ENCODE assay signal across 26 cellular contexts in the genomic region with DNA sequence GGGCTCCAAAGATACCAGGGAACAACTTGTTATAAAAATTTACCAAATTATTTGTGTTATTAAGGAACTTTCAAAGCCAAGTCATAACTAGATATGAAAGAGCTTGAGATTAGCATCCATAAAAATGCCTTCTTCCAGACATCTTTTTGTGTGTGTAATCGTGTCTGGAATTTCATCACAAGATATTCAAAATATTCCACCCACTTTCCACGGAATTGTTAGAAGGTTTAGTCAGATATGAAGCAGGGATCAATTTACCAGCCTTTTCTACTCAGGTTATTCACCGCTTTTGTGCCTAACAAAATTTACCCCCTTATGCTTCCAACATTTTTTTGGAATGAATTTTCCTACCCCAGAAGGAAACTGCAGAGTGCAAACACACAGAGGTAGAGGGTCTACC.
"Had no signal": no experiment of that assay in that cellular context is flagged by ENCODE, and none has a peak within 500 bp of the region (broad histone marks: within the 10 kb centered on the region; RNA-seq: fewer than 3 reads in every experiment).

No MANE protein-coding gene starts in this region.

- H3K4me1 Mint-ChIP-seq: activated CD4-positive, alpha-beta T cell treated with anti-CD3 and anti-CD28 coated beads for 36 hours; naive thymus-derived CD4-positive, alpha-beta T cell; neural crest cell had no signal

- H3K27me3 Mint-ChIP-seq: activated CD4-positive, alpha-beta T cell treated with anti-CD3 and anti-CD28 coated beads for 36 hours; brain; stimulated activated naive CD8-positive, alpha-beta T cell treated with anti-CD3 and anti-CD28 coated beads, Interleukin-15, Interleukin-2, amounts not matched to agents 100 ng/mL and 50 ng/mL, for 24 hours had no signal

- H3K9me3 ChIP-seq: gastrocnemius medialis, pancreas, prostate gland, right atrium auricular region, thoracic aorta had no signal

- H3K4me1 ChIP-seq: left ventricle myocardium inferior, pancreas, prostate gland, right atrium auricular region had no signal

- H3K27ac ChIP-seq: cardiac muscle cell, coronary artery, dorsolateral prefrontal cortex, gastrocnemius medialis, left ventricle myocardium inferior, pancreas, prostate gland, right atrium auricular region, thoracic aorta had no signal

- FAIRE-seq: islet of Langerhans, pancreas had no signal

- H3K27ac Mint-ChIP-seq: activated CD4-positive, alpha-beta T cell treated with anti-CD3 and anti-CD28 coated beads for 36 hours; activated naive CD4-positive, alpha-beta T cell treated with anti-CD3 and anti-CD28 coated beads, Interleukin-2, amount 50 U/mL, for 72 hours; activated T-cell treated with anti-CD3 and anti-CD28 coated beads, Interleukin-2, amount 50 U/mL, for 72 hours; naive thymus-derived CD4-positive, alpha-beta T cell; stimulated activated naive CD8-positive, alpha-beta T cell treated with anti-CD3 and anti-CD28 coated beads, Interleukin-15, Interleukin-2, amounts not matched to agents 100 ng/mL and 50 ng/mL, for 24 hours had no signal

- DNase-seq: activated CD4-positive, alpha-beta T cell treated with anti-CD3 and anti-CD28 coated beads for 36 hours; activated CD4-positive, CD25-positive, alpha-beta regulatory T cell; activated naive CD4-positive, alpha-beta T cell; activated T-cell treated with anti-CD3 and anti-CD28 coated beads for 4 hours; activated T-cell treated with anti-CD3 and anti-CD28 coated beads, Interleukin-2, amount 50 U/mL, for 72 hours; anterior cingulate cortex; cerebellar nuclear complex; dorsolateral prefrontal cortex; effector memory CD4-positive, alpha-beta T cell; gastrocnemius medialis; glutamatergic neuron; left ventricle myocardium inferior; naive thymus-derived CD4-positive, alpha-beta T cell; nucleus accumbens; pancreas; stimulated activated CD4-positive, alpha-beta T cell treated with anti-CD3 and anti-CD28 coated beads, Interleukin-2, amount 100 ng/mL, for 48 hours had no signal

- H3K36me3 ChIP-seq: cardiac muscle cell, gastrocnemius medialis, left ventricle myocardium inferior, pancreas, prostate gland, right atrium auricular region, thoracic aorta had no signal

- H3K27me3 ChIP-seq: cardiac muscle cell, gastrocnemius medialis, pancreas, right atrium auricular region had no signal

- H3K4me3 ChIP-seq: cardiac muscle cell, coronary artery, dorsolateral prefrontal cortex, gastrocnemius medialis, left ventricle myocardium inferior, pancreas, prostate gland, right atrium auricular region, thoracic aorta had no signal

- H3K4me3 Mint-ChIP-seq: activated CD4-positive, alpha-beta T cell treated with anti-CD3 and anti-CD28 coated beads for 36 hours; activated T-cell treated with anti-CD3 and anti-CD28 coated beads, Interleukin-2, amount 50 U/mL, for 72 hours; brain; naive thymus-derived CD4-positive, alpha-beta T cell; neural crest cell; stimulated activated naive CD8-positive, alpha-beta T cell treated with anti-CD3 and anti-CD28 coated beads, Interleukin-15, Interleukin-2, amounts not matched to agents 100 ng/mL and 50 ng/mL, for 24 hours had no signal
